Comparison of ENCODE assay signal across 14 cellular contexts in the genomic region with DNA sequence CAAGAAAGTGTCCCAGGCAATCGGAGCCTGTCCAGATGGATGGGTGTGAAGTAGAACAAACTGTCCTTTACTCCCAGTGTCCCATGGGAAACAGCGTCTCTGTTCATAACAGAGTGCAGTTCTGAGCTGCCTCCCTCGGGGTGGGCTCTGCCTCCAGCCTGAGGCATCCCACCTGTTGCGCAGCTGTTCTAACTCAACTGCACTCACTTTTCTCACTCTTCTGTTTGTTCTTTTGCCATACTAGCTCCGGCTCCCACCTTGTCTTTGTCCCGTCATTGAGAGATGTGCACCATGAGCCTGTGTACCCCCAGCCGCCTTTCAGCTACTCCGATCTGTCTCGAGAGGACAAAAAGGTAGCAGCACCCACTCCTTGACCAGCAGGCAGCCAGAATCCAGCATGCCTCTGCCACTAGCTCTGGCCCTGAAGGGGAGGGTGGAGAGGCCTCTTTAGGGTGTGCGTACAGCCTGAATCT. TPM values are rescaled to one million over a fixed set of nuclear protein-coding genes. Genes with fewer than 3 reads are reported as not detected.
DNase-seq lines count a peak whose midpoint lies in the region; ATAC-seq and TF ChIP-seq lines count a peak whose summit lies in the region.
"Had no signal": no experiment of that assay in that cellular context is flagged by ENCODE, and none has a peak within 500 bp of the region (broad histone marks: within the 10 kb centered on the region; RNA-seq: fewer than 3 reads in every experiment).

No MANE protein-coding gene starts in this region.

- no peak for ATAC-seq in activated CD8-positive, alpha-beta T cell treated with anti-CD3 and anti-CD28 coated beads for 36 hours
- ATAC-seq: activated CD4-positive, alpha-beta T cell treated with anti-CD3 and anti-CD28 coated beads for 36 hours had no signal

- no peaks in the 10 kb centered on the region for H3K9me3 Mint-ChIP-seq in activated CD8-positive, alpha-beta T cell treated with anti-CD3 and anti-CD28 coated beads for 36 hours

- H3K4me3 ChIP-seq in BLaER1 treated with 17β-estradiol and CSF1 and Interleukin-3, amounts not matched to agents 10 nM and 100 nM = peak overlapping the region in 1 of 10 experiments; percentile 16; a peak in 1 of 20 replicates
- peak overlapping the region; percentile 17 for H3K4me3 ChIP-seq in skeletal muscle cell (ENCODE audit: low read depth, low read length)
- H3K4me3 ChIP-seq: skin epidermis had no signal

- H4K20me1 ChIP-seq in BLaER1 treated with 17β-estradiol and CSF1 and Interleukin-3, amounts not matched to agents 10 nM and 100 nM = no peaks in the 10 kb centered on the region

- H3K27me3 Mint-ChIP-seq in activated CD8-positive, alpha-beta T cell treated with anti-CD3 and anti-CD28 coated beads for 36 hours = no peaks in the 10 kb centered on the region
- H3K27me3 Mint-ChIP-seq: activated CD4-positive, alpha-beta T cell treated with anti-CD3 and anti-CD28 coated beads for 36 hours had no signal

- H3K27ac ChIP-seq in BLaER1 treated with 17β-estradiol and CSF1 and Interleukin-3, amounts not matched to agents 10 nM and 100 nM = peak overlapping the region; percentile 90 to 100 (median 96); a peak in 21 of 22 replicates
- peak overlapping the region; percentile 97 for H3K27ac ChIP-seq in cingulate gyrus (ENCODE audit: low read depth, low read length)

- POLR2A ChIA-PET in activated CD8-positive, alpha-beta T cell treated with anti-CD3 and anti-CD28 coated beads for 36 hours (lab: Charles Lee) = interaction anchor here (0.7 to 1.6 kb wide), 2 partner anchors 21 to 368 kb away, joined by 3 to 6 read pairs; no protein-coding TSS in a partner anchor

- CTCF ChIA-PET in activated CD8-positive, alpha-beta T cell treated with anti-CD3 and anti-CD28 coated beads for 36 hours (lab: Charles Lee) = interaction anchor here (2.3 to 9.4 kb wide), 2 partner anchors 19 to 21 kb away, joined by 5 to 65 read pairs; a partner anchor contains a TSS

- H3K36me3 Mint-ChIP-seq in activated CD8-positive, alpha-beta T cell treated with anti-CD3 and anti-CD28 coated beads for 36 hours (ENCODE audit: low read depth) = peaks cover 54% of the 10 kb centered on the region

- intact Hi-C loops in activated CD8-positive, alpha-beta T cell treated with anti-CD3 and anti-CD28 coated beads for 36 hours (cut with micrococcal nuclease) = no loop called here

- peak overlapping the region; percentile 77 to 94 (median 83); a peak in 19 of 22 replicates for H3K9ac ChIP-seq in BLaER1 treated with 17β-estradiol and CSF1 and Interleukin-3, amounts not matched to agents 10 nM and 100 nM

- peaks cover 57 to 95% (median 83%) of the 10 kb centered on the region in 10 experiments for H3K4me1 ChIP-seq in BLaER1 treated with 17β-estradiol and CSF1 and Interleukin-3, amounts not matched to agents 10 nM and 100 nM

- no peaks in the 10 kb centered on the region for H3K4me1 Mint-ChIP-seq in activated CD8-positive, alpha-beta T cell treated with anti-CD3 and anti-CD28 coated beads for 36 hours (ENCODE audit: low read depth)
- H3K4me1 Mint-ChIP-seq: activated CD4-positive, alpha-beta T cell treated with anti-CD3 and anti-CD28 coated beads for 36 hours had no signal

- TF ChIP-seq CTCF in activated CD8-positive, alpha-beta T cell treated with anti-CD3 and anti-CD28 coated beads for 36 hours (IDR thresholded peaks at IDR 0.05) = no peak

- peak; percentile 89 for DNase-seq in left kidney (ENCODE audit: low read depth, low spot score)
- no peak for DNase-seq in skeletal muscle cell (ENCODE audit: low read depth)
- no peak for DNase-seq in glomerular visceral epithelial cell (ENCODE audit: extremely low spot score)
- DNase-seq in activated CD8-positive, alpha-beta T cell treated with anti-CD3 and anti-CD28 coated beads for 36 hours = no peak
- DNase-seq in ureter (ENCODE audit: low spot score) = no peak
- DNase-seq in HuH-7.5 (ENCODE audit: low spot score) = no peak
- DNase-seq: activated CD4-positive, alpha-beta T cell treated with anti-CD3 and anti-CD28 coated beads for 36 hours; DMS79; MV-4-11; T-helper 1 cell had no signal

- peak overlapping the region; percentile 85 to 95 (median 91) for H3K4me2 ChIP-seq in BLaER1 treated with 17β-estradiol and CSF1 and Interleukin-3, amounts not matched to agents 10 nM and 100 nM

- peaks cover 19 to 72% (median 63%) of the 10 kb centered on the region in 11 experiments; a peak in 21 of 22 replicates for H3K36me3 ChIP-seq in BLaER1 treated with 17β-estradiol and CSF1 and Interleukin-3, amounts not matched to agents 10 nM and 100 nM

- no peaks in the 10 kb centered on the region for H3K27me3 ChIP-seq in BLaER1 treated with 17β-estradiol and CSF1 and Interleukin-3, amounts not matched to agents 10 nM and 100 nM

- H3K9me3 ChIP-seq in BLaER1 treated with 17β-estradiol and CSF1 and Interleukin-3, amounts not matched to agents 10 nM and 100 nM (replicated peaks in 1 of 11) = no peaks in the 10 kb centered on the region

- no peak overlapping the region for H3K4me3 Mint-ChIP-seq in activated CD8-positive, alpha-beta T cell treated with anti-CD3 and anti-CD28 coated beads for 36 hours
- H3K4me3 Mint-ChIP-seq: activated CD4-positive, alpha-beta T cell treated with anti-CD3 and anti-CD28 coated beads for 36 hours had no signal

- H3K27ac Mint-ChIP-seq in activated CD8-positive, alpha-beta T cell treated with anti-CD3 and anti-CD28 coated beads for 36 hours = no peak overlapping the region
- H3K27ac Mint-ChIP-seq: activated CD4-positive, alpha-beta T cell treated with anti-CD3 and anti-CD28 coated beads for 36 hours had no signal

RNA-seq across cellular contexts. Expression of a gene that starts 20.7 kb away (rescaled TPM):
- total RNA-seq in activated CD8-positive, alpha-beta T cell treated with anti-CD3 and anti-CD28 coated beads for 36 hours = 1 to 10 TPM in 1 of 2 experiments, not detected in 1; 1.2 TPM
- total RNA-seq in ureter = 21.0 TPM
- total RNA-seq: mononuclear cell had no signal

RNA-seq across cellular contexts. Expression of a gene that starts 32.2 kb away (rescaled TPM):
- 10 to 100 TPM; 55.2 to 63.8 TPM for total RNA-seq in activated CD8-positive, alpha-beta T cell treated with anti-CD3 and anti-CD28 coated beads for 36 hours
- total RNA-seq in ureter = 12.2 TPM

RNA-seq across cellular contexts. Expression of a gene that starts 39.7 kb away (rescaled TPM):
- 10 to 100 TPM; 50.3 to 61.5 TPM for total RNA-seq in activated CD8-positive, alpha-beta T cell treated with anti-CD3 and anti-CD28 coated beads for 36 hours
- total RNA-seq in ureter = 61.5 TPM
